Comparison of ENCODE assay signal across 33 cellular contexts in the genomic region with DNA sequence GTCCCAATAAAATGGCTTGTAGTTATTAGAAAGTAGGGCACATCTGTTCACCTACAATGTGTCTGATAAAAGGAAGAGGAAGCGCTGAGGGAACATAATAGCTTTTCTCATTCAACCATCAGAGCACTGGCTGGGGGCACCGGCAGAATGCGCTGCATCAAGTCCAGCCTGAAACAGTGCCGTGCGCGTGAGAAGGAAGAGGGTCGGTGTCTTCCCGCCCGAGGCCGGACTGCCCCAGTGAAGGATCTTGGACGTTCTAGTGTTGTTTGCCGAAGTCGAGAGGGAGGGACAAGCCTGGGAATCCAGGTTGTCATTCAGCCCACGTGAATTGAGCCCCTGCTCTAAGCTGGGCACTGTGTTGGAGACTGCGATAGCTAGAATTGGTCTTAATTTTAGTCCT.
"Had no signal": no experiment of that assay in that cellular context is flagged by ENCODE, and none has a peak within 500 bp of the region (broad histone marks: within the 10 kb centered on the region; RNA-seq: fewer than 3 reads in every experiment).

No MANE protein-coding gene starts in this region.

- H3K4me3 Mint-ChIP-seq: activated B cell treated with CpG ODN at 0.5 μM for 24 hours; activated CD8-positive, alpha-beta T cell treated with anti-CD3 and anti-CD28 coated beads for 36 hours; activated naive CD4-positive, alpha-beta T cell treated with anti-CD3 and anti-CD28 coated beads, Interleukin-2, amount 10 ng/mL, durations not matched to agents 7 days and 5 days; activated naive CD8-positive, alpha-beta T cell treated with anti-CD3 and anti-CD28 coated beads, Interleukin-2, amount 10 ng/mL, durations not matched to agents 7 days and 5 days; activated T-cell treated with anti-CD3 and anti-CD28 coated beads, Interleukin-2, amount 50 U/mL, for 24 hours; activated T-cell treated with anti-CD3 and anti-CD28 coated beads, Interleukin-2, amount 50 U/mL, for 72 hours; brain; effector memory CD8-positive, alpha-beta T cell; T-helper 17 cell; T-helper 2 cell treated with Interferon-gamma antibody and Interleukin-4, amounts not matched to agents 5 μg/mL and 100 μg/mL, for 36 hours had no signal

- H3K9me3 ChIP-seq: ascending aorta, breast epithelium, esophagus squamous epithelium, gastroesophageal sphincter had no signal

- ATAC-seq: activated CD4-positive, CD25-positive, alpha-beta regulatory T cell treated with anti-CD3 and anti-CD28 coated beads, Interleukin-2, amount 50 U/mL, for 24 hours; activated CD8-positive, alpha-beta T cell treated with anti-CD3 and anti-CD28 coated beads for 36 hours; activated naive CD4-positive, alpha-beta T cell treated with anti-CD3 and anti-CD28 coated beads, Interleukin-2, amount 50 U/mL, for 72 hours; activated T-cell treated with anti-CD3 and anti-CD28 coated beads, Interleukin-2, amount 50 U/mL, for 72 hours; effector memory CD8-positive, alpha-beta T cell; gastroesophageal sphincter; T-helper 17 cell had no signal

- H3K9me3 Mint-ChIP-seq: activated B cell treated with CpG ODN at 0.5 μM for 24 hours; activated CD8-positive, alpha-beta T cell treated with anti-CD3 and anti-CD28 coated beads for 36 hours; activated naive CD4-positive, alpha-beta T cell treated with anti-CD3 and anti-CD28 coated beads, Interleukin-2, amount 10 ng/mL, durations not matched to agents 7 days and 5 days; activated naive CD4-positive, alpha-beta T cell treated with anti-CD3 and anti-CD28 coated beads, Interleukin-2, amount 50 U/mL, for 72 hours; activated naive CD8-positive, alpha-beta T cell treated with anti-CD3 and anti-CD28 coated beads, Interleukin-2, amount 10 ng/mL, durations not matched to agents 7 days and 5 days; activated T-cell treated with anti-CD3 and anti-CD28 coated beads, Interleukin-2, amount 50 U/mL, for 24 hours; activated T-cell treated with anti-CD3 and anti-CD28 coated beads, Interleukin-2, amount 50 U/mL, for 72 hours; effector memory CD8-positive, alpha-beta T cell; T-helper 2 cell treated with Interferon-gamma antibody and Interleukin-4, amounts not matched to agents 5 μg/mL and 100 μg/mL, for 36 hours had no signal

- H3K36me3 Mint-ChIP-seq: activated naive CD4-positive, alpha-beta T cell treated with anti-CD3 and anti-CD28 coated beads, Interleukin-2, amount 10 ng/mL, durations not matched to agents 7 days and 5 days; activated naive CD8-positive, alpha-beta T cell treated with anti-CD3 and anti-CD28 coated beads, Interleukin-2, amount 10 ng/mL, durations not matched to agents 7 days and 5 days had no signal

- H3K27ac ChIP-seq: ascending aorta, breast epithelium, cardiac muscle cell, epithelial cell of prostate, esophagus squamous epithelium, gastroesophageal sphincter, WERI-Rb-1 had no signal

- H3K4me1 Mint-ChIP-seq: activated B cell treated with CpG ODN at 0.5 μM for 24 hours had no signal

- DNase-seq: activated B cell treated with CpG ODN at 0.5 μM for 24 hours; activated CD4-positive, alpha-beta T cell treated with anti-CD3 and anti-CD28 coated beads for 48 hours; activated CD4-positive, alpha-beta T cell treated with anti-CD3 and anti-CD28 coated beads, Interleukin-2, amount 50 U/mL, for 1 hour; activated CD4-positive, alpha-beta T cell treated with anti-CD3 and anti-CD28 coated beads, Interleukin-2, amount 50 U/mL, for 48 hours; activated CD8-positive, alpha-beta memory T cell treated with anti-CD3 and anti-CD28 coated beads for 24 hours; activated CD8-positive, alpha-beta memory T cell treated with anti-CD3 and anti-CD28 coated beads, Interleukin-2, amount 50 U/mL, for 4 hours; activated CD8-positive, alpha-beta T cell treated with anti-CD3 and anti-CD28 coated beads for 36 hours; activated gamma-delta T cell; activated naive CD4-positive, alpha-beta T cell; activated naive CD4-positive, alpha-beta T cell treated with anti-CD3 and anti-CD28 coated beads, Interleukin-2, amount 10 ng/mL, durations not matched to agents 7 days and 5 days; activated naive CD8-positive, alpha-beta T cell treated with anti-CD3 and anti-CD28 coated beads, Interleukin-2, amount 10 ng/mL, durations not matched to agents 7 days and 5 days; activated T-cell treated with anti-CD3 and anti-CD28 coated beads for 4 hours; activated T-cell treated with anti-CD3 and anti-CD28 coated beads, Interleukin-2, amount 50 U/mL, for 24 hours; activated T-cell treated with anti-CD3 and anti-CD28 coated beads, Interleukin-2, amount 50 U/mL, for 72 hours; cortex of kidney; dermis blood vessel endothelial cell; effector CD4-positive, alpha-beta T cell; effector memory CD8-positive, alpha-beta T cell; esophagus squamous epithelium; foreskin melanocyte; T-helper 1 cell; T-helper 17 cell; T1000; WERI-Rb-1 had no signal

- H3K27me3 ChIP-seq: ascending aorta, breast epithelium, cardiac muscle cell, esophagus squamous epithelium, gastroesophageal sphincter had no signal

- H3K27ac Mint-ChIP-seq: activated B cell treated with CpG ODN at 0.5 μM for 24 hours; activated CD8-positive, alpha-beta T cell treated with anti-CD3 and anti-CD28 coated beads for 36 hours; activated naive CD4-positive, alpha-beta T cell treated with anti-CD3 and anti-CD28 coated beads, Interleukin-2, amount 10 ng/mL, durations not matched to agents 7 days and 5 days; activated naive CD4-positive, alpha-beta T cell treated with anti-CD3 and anti-CD28 coated beads, Interleukin-2, amount 50 U/mL, for 72 hours; activated naive CD8-positive, alpha-beta T cell treated with anti-CD3 and anti-CD28 coated beads, Interleukin-2, amount 10 ng/mL, durations not matched to agents 7 days and 5 days; activated T-cell treated with anti-CD3 and anti-CD28 coated beads, Interleukin-2, amount 50 U/mL, for 24 hours; activated T-cell treated with anti-CD3 and anti-CD28 coated beads, Interleukin-2, amount 50 U/mL, for 72 hours; effector memory CD8-positive, alpha-beta T cell; T-helper 17 cell; T-helper 2 cell treated with Interferon-gamma antibody and Interleukin-4, amounts not matched to agents 5 μg/mL and 100 μg/mL, for 36 hours had no signal

- H3K27me3 Mint-ChIP-seq: activated CD8-positive, alpha-beta T cell treated with anti-CD3 and anti-CD28 coated beads for 36 hours; brain had no signal

- H3K4me1 ChIP-seq: ascending aorta, breast epithelium, esophagus squamous epithelium, gastroesophageal sphincter had no signal

- H3K4me3 ChIP-seq: ascending aorta, breast epithelium, cardiac muscle cell, esophagus squamous epithelium, gastroesophageal sphincter had no signal

- H3K36me3 ChIP-seq: breast epithelium, cardiac muscle cell, WERI-Rb-1 had no signal
